ENCODE assay signal across 9 cellular contexts in genomic region chr6:88780714-88781389, GRCh38.
DNase-seq lines count a peak whose midpoint lies in the region; ATAC-seq and TF ChIP-seq lines count a peak whose summit lies in the region.
"Had no signal": no experiment of that assay in that cellular context is flagged by ENCODE, and none has a peak within 500 bp of the region (broad histone marks: within the 10 kb centered on the region; RNA-seq: fewer than 3 reads in every experiment).

No MANE protein-coding gene starts in this region.

- H3K27me3 ChIP-seq in lower lobe of right lung (ENCODE audit: low read depth): no peaks in the 10 kb centered on the region

- intact Hi-C loops in lower lobe of right lung (cut with DNase I): no loop called here

- no peaks in the 10 kb centered on the region for H3K4me1 ChIP-seq in lower lobe of right lung

- no peak overlapping the region for H3K4me3 ChIP-seq in choroid plexus epithelial cell (ENCODE audit: low read depth, low read length)
- H3K4me3 ChIP-seq in lower lobe of right lung: no peak overlapping the region

- H3K36me3 ChIP-seq in lower lobe of right lung: no peaks in the 10 kb centered on the region

- ATAC-seq in HG02884 (IDR thresholded peaks at IDR 0.05; ENCODE audit: unreplicated experiment): peak; percentile 57
- ATAC-seq in lower lobe of right lung: peak; percentile 80 to 82

- in situ Hi-C loops in G401 (cut with HindIII; ENCODE audit: low sequenced_read_pairs): no loop called here

- H3K9me3 ChIP-seq in lower lobe of right lung: no peaks in the 10 kb centered on the region

- no peak overlapping the region for H3K27ac ChIP-seq in lower lobe of right lung
- H3K27ac ChIP-seq: epithelial cell of prostate had no signal

- TF ChIP-seq CTCF in choroid plexus epithelial cell (conservative IDR thresholded peaks at IDR 0.05; ENCODE audit: low read depth, low read length) (peak; percentile 92), lower lobe of right lung (IDR thresholded peaks at IDR 0.05) (peak; percentile 88)

- DNase-seq in G401 (ENCODE audit: low spot score) (peak; percentile 90), NCI-H345 treated with DMSO at 0.1 percent for 48 hours (lab: John Stamatoyannopoulos, UW; ENCODE audit: unreplicated experiment) (peak; percentile 32), choroid plexus epithelial cell (ENCODE audit: low read depth) (peak; percentile 86), lower lobe of right lung (no peak), mesenteric fat pad (ENCODE audit: low spot score) (no peak)
- DNase-seq in activated CD4-positive, CD25-positive, alpha-beta regulatory T cell treated with anti-CD3 and anti-CD28 coated beads, Interleukin-2, amount 50 U/mL, for 16 hours (ENCODE audit: low read depth, low spot score): peak; percentile 16
- DNase-seq in stimulated activated CD8-positive, alpha-beta memory T cell treated with anti-CD3 and anti-CD28 coated beads, Interleukin-2, amount 100 ng/mL, for 1 hour (ENCODE audit: low read depth in 2 of 2): peak; percentile 3 to 9

Comparison
In these comparisons a context has a peak if more than half of its experiments do, and no peak if none do; other contexts are left out.
1. DNase-seq: peak in G401 (single experiment), NCI-H345 treated with DMSO at 0.1 percent for 48 hours (single experiment), activated CD4-positive, CD25-positive, alpha-beta regulatory T cell treated with anti-CD3 and anti-CD28 coated beads, Interleukin-2, amount 50 U/mL, for 16 hours (single experiment), choroid plexus epithelial cell (single experiment) and stimulated activated CD8-positive, alpha-beta memory T cell treated with anti-CD3 and anti-CD28 coated beads, Interleukin-2, amount 100 ng/mL, for 1 hour (2 of 2); none in lower lobe of right lung (single experiment) and mesenteric fat pad (single experiment).